Comparison of ENCODE assay signal across 16 cellular contexts in genomic region chr16:31451201-31451600, GRCh38. TPM values are rescaled to one million over a fixed set of nuclear protein-coding genes. Genes with fewer than 3 reads are reported as not detected.
DNase-seq lines count a peak whose midpoint lies in the region; ATAC-seq and TF ChIP-seq lines count a peak whose summit lies in the region.
"Had no signal": no experiment of that assay in that cellular context is flagged by ENCODE, and none has a peak within 500 bp of the region (broad histone marks: within the 10 kb centered on the region; RNA-seq: fewer than 3 reads in every experiment).

No MANE protein-coding gene starts in this region.

- H3K27me3 Mint-ChIP-seq in natural killer cell treated with Interleukin-12 subunit alpha and Interleukin-12 subunit beta and Interleukin-15 and Interleukin-18, amount 100 ng/mL, for 72 hours = no peaks in the 10 kb centered on the region
- H3K27me3 Mint-ChIP-seq in natural killer cell (ENCODE audit: low read depth in 2 of 2) (no peaks in the 10 kb centered on the region), MCF 10A (ENCODE audit: insufficient read depth, unreplicated experiment) (no peaks in the 10 kb centered on the region)

- CTCF ChIA-PET in MCF 10A (lab: Yijun Ruan, JAX) = interaction anchor here (0.6 to 2.9 kb wide), 23 partner anchors 8 to 465 kb away, joined by 3 to 26 read pairs (median 4); partner anchors contain the start of gene ZNF843

- no peaks in the 10 kb centered on the region for H3K9me3 Mint-ChIP-seq in natural killer cell treated with Interleukin-12 subunit alpha and Interleukin-12 subunit beta and Interleukin-15 and Interleukin-18, amount 100 ng/mL, for 72 hours
- no peaks in the 10 kb centered on the region for H3K9me3 Mint-ChIP-seq in natural killer cell
- no peaks in the 10 kb centered on the region for H3K9me3 Mint-ChIP-seq in MCF 10A (ENCODE audit: unreplicated experiment)
- H3K9me3 Mint-ChIP-seq: activated naive CD4-positive, alpha-beta T cell treated with anti-CD3 and anti-CD28 coated beads, Interleukin-2, amount 50 U/mL, for 72 hours had no signal

- no peaks in the 10 kb centered on the region for H3K36me3 Mint-ChIP-seq in natural killer cell treated with Interleukin-12 subunit alpha and Interleukin-12 subunit beta and Interleukin-15 and Interleukin-18, amount 100 ng/mL, for 72 hours
- no peaks in the 10 kb centered on the region for H3K36me3 Mint-ChIP-seq in natural killer cell
- H3K36me3 Mint-ChIP-seq in MCF 10A (ENCODE audit: insufficient read depth, unreplicated experiment) = no peaks in the 10 kb centered on the region

- no peak for ATAC-seq in natural killer cell treated with Interleukin-12 subunit alpha and Interleukin-12 subunit beta and Interleukin-15 and Interleukin-18, amount 100 ng/mL, for 72 hours
- ATAC-seq in natural killer cell (no peak), HG03439 (IDR thresholded peaks at IDR 0.05; ENCODE audit: unreplicated experiment) (no peak)
- ATAC-seq: activated naive CD4-positive, alpha-beta T cell treated with anti-CD3 and anti-CD28 coated beads, Interleukin-2, amount 50 U/mL, for 72 hours had no signal

- peak overlapping the region; percentile 68 for H2AFZ ChIP-seq in osteoblast (ENCODE audit: low read length)

- POLR2A ChIA-PET in MCF 10A (lab: Yijun Ruan, JAX) = interaction anchor here (0.7 to 4.8 kb wide), 13 partner anchors 8 to 497 kb away, joined by 3 to 29 read pairs (median 10); partner anchors contain the start of genes ARMC5, FUS, KAT8 and RUSF1

- BruUV-seq in MCF 10A (replicated peaks; lab: Mats Ljungman, UMichigan) = no TSS peak

- peaks cover 40% of the 10 kb centered on the region for H3K4me1 ChIP-seq in osteoblast (ENCODE audit: insufficient read depth, low read length)

- H3K79me2 ChIP-seq in osteoblast (ENCODE audit: insufficient read depth, low read length) = peaks cover 13% of the 10 kb centered on the region

- H3K27ac Mint-ChIP-seq in natural killer cell treated with Interleukin-12 subunit alpha and Interleukin-12 subunit beta and Interleukin-15 and Interleukin-18, amount 100 ng/mL, for 72 hours = no peak overlapping the region
- peak overlapping the region in 1 of 2 donors; percentile 29 for H3K27ac Mint-ChIP-seq in natural killer cell
- H3K27ac Mint-ChIP-seq in MCF 10A (ENCODE audit: low read depth, unreplicated experiment) = peak overlapping the region; percentile 94
- H3K27ac Mint-ChIP-seq: activated naive CD4-positive, alpha-beta T cell treated with anti-CD3 and anti-CD28 coated beads, Interleukin-2, amount 50 U/mL, for 72 hours had no signal

- DNase-seq in natural killer cell treated with Interleukin-12 subunit alpha and Interleukin-12 subunit beta and Interleukin-15 and Interleukin-18, amount 100 ng/mL, for 72 hours (ENCODE audit: low spot score) = peak; percentile 39
- no peak for DNase-seq in natural killer cell
- DNase-seq in MCF 10A (ENCODE audit: unreplicated experiment) = no peak
- no peak for DNase-seq in osteoblast (ENCODE audit: insufficient read length, low spot score, missing footprints)
- DNase-seq in central memory CD4-positive, alpha-beta T cell = no peak
- no peak for DNase-seq in stimulated activated CD4-positive, alpha-beta T cell treated with anti-CD3 and anti-CD28 coated beads, Interleukin-4, amount 100 ng/mL, for 1 hour
- DNase-seq in activated CD8-positive, alpha-beta memory T cell treated with anti-CD3 and anti-CD28 coated beads, Interleukin-2, amount 50 U/mL, for 48 hours = no peak
- DNase-seq: spleen; stimulated activated naive CD4-positive, alpha-beta T cell treated with Interleukin-2 at 50 U/mL for 16 hours had no signal

- intact Hi-C loops in natural killer cell (cut with micrococcal nuclease) = loop anchor here (10.0 kb wide), 1 partner anchor 264 kb away; a partner anchor contains a TSS
- intact Hi-C loops in MCF 10A (cut with micrococcal nuclease) = loop anchor here (5.0 to 10.0 kb wide), 2 partner anchors 244 to 419 kb away; partner anchors contain the start of gene STX4

- no peaks in the 10 kb centered on the region for H3K9me3 ChIP-seq in osteoblast (ENCODE audit: low read depth, low read length)
- H3K9me3 ChIP-seq: spleen had no signal

- no peak overlapping the region for H3K4me2 ChIP-seq in osteoblast (ENCODE audit: insufficient read depth, low read length)

- no peaks in the 10 kb centered on the region for H3K27me3 ChIP-seq in osteoblast (ENCODE audit: insufficient read depth, low read length)
- H3K27me3 ChIP-seq: spleen had no signal

- no peak overlapping the region for H3K4me3 ChIP-seq in osteoblast (ENCODE audit: insufficient read depth, low read length)
- H3K4me3 ChIP-seq: spleen had no signal

- peak overlapping the region; percentile 48 for H3K27ac ChIP-seq in osteoblast (ENCODE audit: low read depth, low read length)

- TF ChIP-seq CTCF in natural killer cell (IDR thresholded peaks at IDR 0.05) = no peak
- no peak for TF ChIP-seq CTCF in MCF 10A (IDR thresholded peaks at IDR 0.05; ENCODE audit: unreplicated experiment)
- TF ChIP-seq CTCF in osteoblast (IDR thresholded peaks at IDR 0.05; ENCODE audit: extremely low read depth, low read depth, low read length) = no peak

- peaks cover 18 to 26% of the 10 kb centered on the region in 2 donors for H3K4me1 Mint-ChIP-seq in natural killer cell treated with Interleukin-12 subunit alpha and Interleukin-12 subunit beta and Interleukin-15 and Interleukin-18, amount 100 ng/mL, for 72 hours (ENCODE audit: low read depth in 2 of 2)
- H3K4me1 Mint-ChIP-seq in natural killer cell (peaks cover 28 to 34% of the 10 kb centered on the region in 2 donors), MCF 10A (ENCODE audit: insufficient read depth, unreplicated experiment) (peaks cover 21% of the 10 kb centered on the region)

- H3K36me3 ChIP-seq in osteoblast (ENCODE audit: insufficient read depth, low read length) = peaks cover 3% of the 10 kb centered on the region

- H4K20me1 ChIP-seq in osteoblast (ENCODE audit: insufficient read depth, low read length) = peaks cover 9% of the 10 kb centered on the region

- H3K4me3 Mint-ChIP-seq in natural killer cell treated with Interleukin-12 subunit alpha and Interleukin-12 subunit beta and Interleukin-15 and Interleukin-18, amount 100 ng/mL, for 72 hours = no peak overlapping the region
- H3K4me3 Mint-ChIP-seq in natural killer cell = no peak overlapping the region
- H3K4me3 Mint-ChIP-seq in MCF 10A (ENCODE audit: unreplicated experiment) = no peak overlapping the region

RNA-seq across cellular contexts. Expression of gene ARMC5, which starts 8.1 kb away (rescaled TPM):
- total RNA-seq in natural killer cell treated with Interleukin-12 subunit alpha and Interleukin-12 subunit beta and Interleukin-15 and Interleukin-18, amount 100 ng/mL, for 72 hours = 10 to 100 TPM; 31.6 to 36.0 TPM
- 10 to 100 TPM; 10.4 to 22.8 (median 16.6) TPM for total RNA-seq in natural killer cell
- 8.1 and 10.1 TPM in 2 replicates for total RNA-seq in MCF 10A (2022)
- total RNA-seq in osteoblast = 10.6 and 12.7 TPM in 2 replicates

RNA-seq across cellular contexts. Expression of gene ZNF843, which starts 8.6 kb away (rescaled TPM):
- total RNA-seq in natural killer cell treated with Interleukin-12 subunit alpha and Interleukin-12 subunit beta and Interleukin-15 and Interleukin-18, amount 100 ng/mL, for 72 hours = under 1 TPM in 1 of 2 donors, not detected in 1; 0.17 TPM
- total RNA-seq in natural killer cell (under 1 TPM; 0.14 to 0.50 (median 0.23) TPM), MCF 10A (2022) (0.19 and 0.29 TPM in 2 replicates), osteoblast (1.1 and 1.2 TPM in 2 replicates)
- total RNA-seq: HT-29 had no signal

RNA-seq across cellular contexts. Expression of gene TGFB1I1, which starts 20.8 kb away (rescaled TPM):
- under 1 TPM; 0.55 to 0.75 TPM for total RNA-seq in natural killer cell treated with Interleukin-12 subunit alpha and Interleukin-12 subunit beta and Interleukin-15 and Interleukin-18, amount 100 ng/mL, for 72 hours
- total RNA-seq in natural killer cell = 1 to 10 TPM in 1 of 3 donors, under 1 TPM in 2; 0.72 to 1.3 (median 0.78) TPM
- total RNA-seq in MCF 10A (2022) = 14.2 and 14.7 TPM in 2 replicates
- 60.1 and 70.4 TPM in 2 replicates for total RNA-seq in osteoblast

RNA-seq across cellular contexts. Expression of gene COX6A2, which starts 23.0 kb away (rescaled TPM):
- not detected for total RNA-seq in natural killer cell treated with Interleukin-12 subunit alpha and Interleukin-12 subunit beta and Interleukin-15 and Interleukin-18, amount 100 ng/mL, for 72 hours
- not detected for total RNA-seq in natural killer cell
- not detected in 2 replicates for total RNA-seq in MCF 10A (2022)
- total RNA-seq in osteoblast = not detected in 2 replicates
- total RNA-seq: activated naive CD4-positive, alpha-beta T cell treated with anti-CD3 and anti-CD28 coated beads, Interleukin-2, amount 50 U/mL, for 72 hours; G401; H7; HT-29; spleen had no signal

RNA-seq across cellular contexts. Expression of gene SLC5A2, which starts 31.7 kb away (rescaled TPM):
- not detected for total RNA-seq in natural killer cell treated with Interleukin-12 subunit alpha and Interleukin-12 subunit beta and Interleukin-15 and Interleukin-18, amount 100 ng/mL, for 72 hours
- total RNA-seq in natural killer cell = under 1 TPM in 2 of 3 donors, not detected in 1; 0.20 to 0.96 TPM
- not detected in 2 replicates for total RNA-seq in MCF 10A (2022)
- not detected in 2 replicates for total RNA-seq in osteoblast
- total RNA-seq: G401, left cardiac atrium, Right ventricle myocardium inferior had no signal
